8 cellular contexts compared by ENCODE assay signal in the genomic region with DNA sequence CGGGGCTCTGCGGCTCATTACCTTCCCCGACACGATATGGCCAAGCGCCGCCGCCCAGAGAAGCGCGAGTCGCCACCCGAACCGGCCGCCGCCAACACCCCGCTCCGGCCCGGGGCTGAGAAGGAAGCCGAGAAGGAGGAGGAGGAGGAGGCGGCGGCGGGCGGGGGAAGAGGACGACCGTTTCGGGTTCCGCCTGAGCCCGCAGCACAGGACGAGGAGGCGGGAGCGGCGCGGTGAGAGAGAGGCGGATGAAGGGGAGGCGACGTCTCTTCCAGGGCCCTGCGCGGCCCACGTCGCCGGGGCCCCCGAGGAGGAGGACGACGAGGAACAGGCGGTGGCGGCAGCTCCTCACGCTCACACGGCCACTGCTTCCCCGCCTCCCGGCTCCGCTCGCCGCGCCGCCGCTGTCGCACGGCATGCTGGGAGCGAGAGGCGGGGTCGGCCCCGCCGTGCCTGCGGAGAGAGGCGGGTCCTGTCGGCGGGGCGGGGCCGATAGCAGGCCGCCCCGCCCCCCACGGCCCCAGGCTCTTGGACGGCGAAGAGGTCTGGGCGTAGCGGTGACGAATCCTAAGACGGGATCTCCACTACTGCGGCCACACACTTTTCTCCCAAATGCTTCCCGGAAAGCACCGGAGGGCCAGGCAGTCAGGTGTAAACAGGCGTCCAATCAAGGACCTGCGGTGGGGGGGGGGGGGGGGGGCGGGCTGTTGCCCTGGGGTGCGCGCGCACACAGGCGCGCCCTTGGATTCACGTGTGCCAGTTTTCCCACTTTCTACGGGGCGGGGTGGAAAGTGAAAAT.
DNase-seq lines count a peak whose midpoint lies in the region; ATAC-seq and TF ChIP-seq lines count a peak whose summit lies in the region.

No MANE protein-coding gene starts in this region.

- peaks cover 11% of the 10 kb centered on the region for H3K36me3 Mint-ChIP-seq in activated CD4-positive, alpha-beta T cell treated with anti-CD3 and anti-CD28 coated beads, Interleukin-2, amount 10 ng/mL, durations not matched to agents 7 days and 5 days (ENCODE audit: low read depth)

- H3K27ac Mint-ChIP-seq in activated CD4-positive, alpha-beta T cell treated with anti-CD3 and anti-CD28 coated beads, Interleukin-2, amount 10 ng/mL, durations not matched to agents 7 days and 5 days = peak overlapping the region; percentile 95

- POLR2A ChIA-PET in activated CD4-positive, alpha-beta T cell treated with anti-CD3 and anti-CD28 coated beads, Interleukin-2, amount 10 ng/mL, durations not matched to agents 7 days and 5 days (lab: Charles Lee) = no interaction called here

- ATAC-seq in GM18909 (IDR thresholded peaks at IDR 0.05; ENCODE audit: poor library complexity, unreplicated experiment) (peak; percentile 77), HG03139 (IDR thresholded peaks at IDR 0.05; ENCODE audit: unreplicated experiment) (peak; percentile 53)

- no peaks in the 10 kb centered on the region for H3K9me3 Mint-ChIP-seq in activated CD4-positive, alpha-beta T cell treated with anti-CD3 and anti-CD28 coated beads, Interleukin-2, amount 10 ng/mL, durations not matched to agents 7 days and 5 days

- TF ChIP-seq CTCF in AG09319 (IDR thresholded peaks at IDR 0.05; ENCODE audit: low read depth, low read length) = no peak

- CTCF ChIA-PET in activated CD4-positive, alpha-beta T cell treated with anti-CD3 and anti-CD28 coated beads, Interleukin-2, amount 10 ng/mL, durations not matched to agents 7 days and 5 days (lab: Charles Lee) = interaction anchor here (0.6 kb wide), 1 partner anchor 1163 kb away, joined by 3 read pairs; no protein-coding TSS in a partner anchor

- no peaks in the 10 kb centered on the region for H3K27me3 Mint-ChIP-seq in activated CD4-positive, alpha-beta T cell treated with anti-CD3 and anti-CD28 coated beads, Interleukin-2, amount 10 ng/mL, durations not matched to agents 7 days and 5 days

- H3K4me3 Mint-ChIP-seq in activated CD4-positive, alpha-beta T cell treated with anti-CD3 and anti-CD28 coated beads, Interleukin-2, amount 10 ng/mL, durations not matched to agents 7 days and 5 days = peak overlapping the region; percentile 86

- peaks cover 24% of the 10 kb centered on the region for H3K4me1 Mint-ChIP-seq in activated CD4-positive, alpha-beta T cell treated with anti-CD3 and anti-CD28 coated beads, Interleukin-2, amount 10 ng/mL, durations not matched to agents 7 days and 5 days

- DNase-seq in AG09319 (ENCODE audit: extremely low read depth, low read depth) (peak; percentile 87), NCI-H345 (lab: John Stamatoyannopoulos, UW) (peak; percentile 95), cortex of kidney (lab: John Stamatoyannopoulos, UW) (peak; percentile 81), left kidney (ENCODE audit: low read depth, low spot score) (peak; percentile 97)
- DNase-seq in activated CD4-positive, alpha-beta T cell treated with anti-CD3 and anti-CD28 coated beads, Interleukin-2, amount 10 ng/mL, durations not matched to agents 7 days and 5 days = peak; percentile 90
- DNase-seq in stimulated activated CD4-positive, alpha-beta T cell treated with anti-CD3 and anti-CD28 coated beads, Interleukin-1b, Interleukin-23, amount 100 ng/mL, for 4 hours (ENCODE audit: low read depth in 2 of 2) = peak; percentile 85 to 86

Comparison
In these comparisons a context has a peak if more than half of its experiments do, and no peak if none do; other contexts are left out.
1. Peak in every context shown above with its lines: DNase-seq and ATAC-seq.